Comparison of ENCODE assay signal across 8 cellular contexts in the genomic region with DNA sequence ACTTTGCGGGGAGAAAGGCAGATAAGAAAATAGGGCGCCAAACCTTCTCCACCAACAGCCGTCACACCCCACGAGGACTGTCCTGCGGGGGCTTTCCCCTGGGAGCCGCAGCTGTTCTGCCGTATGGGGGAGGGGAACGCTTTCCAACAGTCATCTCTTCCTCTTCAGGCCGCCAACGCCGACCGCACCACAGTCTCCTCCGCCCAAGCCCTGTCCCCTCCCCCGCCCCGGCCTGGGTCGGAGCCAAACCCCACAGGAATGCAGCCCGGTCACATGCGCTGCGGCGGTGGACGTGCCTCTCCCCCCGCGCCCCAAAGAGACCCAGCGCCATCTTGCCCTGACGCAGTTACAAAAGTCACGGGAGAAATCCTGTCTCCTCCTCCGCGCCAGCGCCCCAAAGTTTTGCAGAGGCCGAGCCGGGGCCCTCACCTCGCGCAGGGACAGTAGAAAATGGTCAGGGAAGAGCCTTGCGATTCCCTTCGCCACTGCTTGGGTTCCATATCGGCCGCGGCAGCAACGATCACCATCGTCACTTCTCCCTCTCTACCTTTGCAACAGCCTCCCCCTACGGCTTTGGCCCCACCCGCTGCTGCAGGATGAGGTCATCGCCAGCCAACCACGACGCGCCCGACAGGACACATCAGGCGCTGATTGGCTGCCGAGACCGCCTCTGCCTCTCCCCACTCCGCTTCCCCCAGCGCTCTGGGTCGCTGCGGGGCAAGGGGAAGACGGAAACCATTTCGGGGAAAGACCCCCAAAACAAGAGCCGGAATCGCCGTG.
DNase-seq lines count a peak whose midpoint lies in the region; ATAC-seq and TF ChIP-seq lines count a peak whose summit lies in the region.

No MANE protein-coding gene starts in this region.

- H4K20me1 ChIP-seq in OCI-LY1 (ENCODE audit: insufficient read depth, low read length): no peaks in the 10 kb centered on the region

- no peak overlapping the region for H2AFZ ChIP-seq in OCI-LY1 (ENCODE audit: low read length)

- H3K9me2 ChIP-seq in OCI-LY1 (ENCODE audit: low read depth, low read length): no peaks in the 10 kb centered on the region

- peak overlapping the region; percentile 98 for H3K27ac ChIP-seq in OCI-LY1 (ENCODE audit: low read depth, low read length, poor library complexity, severe bottlenecking)

- peak overlapping the region; percentile 94 for H3K4me3 ChIP-seq in OCI-LY1 (ENCODE audit: low read depth, low read length, poor library complexity, severe bottlenecking)

- peak overlapping the region; percentile 86 for H3K4me2 ChIP-seq in OCI-LY1 (ENCODE audit: low read length)

- TF ChIP-seq CTCF in OCI-LY1 (IDR thresholded peaks at IDR 0.05; ENCODE audit: low read length): no peak

- peak; percentile 69 for ATAC-seq in GM21526 (IDR thresholded peaks at IDR 0.05; ENCODE audit: low FRiP score, unreplicated experiment)

- DNase-seq in DMS 273 (lab: John Stamatoyannopoulos, UW; ENCODE audit: unreplicated experiment) (peak; percentile 99), HuH-7 (ENCODE audit: low spot score) (peak; percentile 99), activated T-cell treated with anti-CD3 and anti-CD28 coated beads for 24 hours (ENCODE audit: low read depth) (peak; percentile 99), epidermal melanocyte (ENCODE audit: insufficient read length, low spot score) (peak; percentile 96), middle frontal gyrus (ENCODE audit: extremely low spot score, low spot score) (peak; percentile 97)
- peak; percentile 99 for DNase-seq in stimulated activated CD8-positive, alpha-beta memory T cell treated with anti-CD3 and anti-CD28 coated beads, Interleukin-2, amount 100 ng/mL, for 1 hour (ENCODE audit: low read depth in 2 of 2)

- H3K79me2 ChIP-seq in OCI-LY1 (ENCODE audit: insufficient read depth, low read length): peaks cover 36% of the 10 kb centered on the region

- H3K4me1 ChIP-seq in OCI-LY1 (ENCODE audit: insufficient read depth, low read length, severe bottlenecking): peaks cover 52% of the 10 kb centered on the region

- H3K27me3 ChIP-seq in OCI-LY1 (ENCODE audit: insufficient read depth, low read length): no peaks in the 10 kb centered on the region

- H3K36me3 ChIP-seq in OCI-LY1 (ENCODE audit: insufficient read depth, low read length): peaks cover 58% of the 10 kb centered on the region

- H3K9ac ChIP-seq in OCI-LY1 (ENCODE audit: low read length): peak overlapping the region; percentile 97

- H3K9me3 ChIP-seq in OCI-LY1 (ENCODE audit: low read length): no peaks in the 10 kb centered on the region

- no peaks in the 10 kb centered on the region for H3F3A ChIP-seq in OCI-LY1 (ENCODE audit: insufficient read depth, low read length)

Comparison
In these comparisons a context has a peak if more than half of its experiments do, and no peak if none do; other contexts are left out.
1. Peak in every context shown above with its lines: DNase-seq, ATAC-seq, H3K4me3 ChIP-seq and H3K27ac ChIP-seq.